In genomic region chr11:111837366-111837891, GRCh38 we compare ENCODE assay signal across 17 cellular contexts. TPM values are rescaled to one million over a fixed set of nuclear protein-coding genes. Genes with fewer than 3 reads are reported as not detected.
DNase-seq lines count a peak whose midpoint lies in the region; ATAC-seq and TF ChIP-seq lines count a peak whose summit lies in the region.
"Had no signal": no experiment of that assay in that cellular context is flagged by ENCODE, and none has a peak within 500 bp of the region (broad histone marks: within the 10 kb centered on the region; RNA-seq: fewer than 3 reads in every experiment).

No MANE protein-coding gene starts in this region.

- no peaks in the 10 kb centered on the region for H3K9me2 ChIP-seq in Loucy (replicated peaks; ENCODE audit: low read depth, low read length)

- H3K4me1 Mint-ChIP-seq in activated T-helper 17 cell treated with anti-CD3 and anti-CD28 coated beads, Interleukin-2, amount 50 U/mL, for 72 hours: no peaks in the 10 kb centered on the region
- peaks cover 17% of the 10 kb centered on the region for H3K4me1 Mint-ChIP-seq in chondrocyte (ENCODE audit: low read depth)

- no peak for TF ChIP-seq CTCF in Loucy (conservative IDR thresholded peaks at IDR 0.05; ENCODE audit: low read length)
- TF ChIP-seq CTCF in osteoblast (IDR thresholded peaks at IDR 0.05; ENCODE audit: extremely low read depth, low read depth, low read length): no peak
- no peak for TF ChIP-seq CTCF in chondrocyte (IDR thresholded peaks at IDR 0.05)
- no peak for TF ChIP-seq CTCF in right atrium auricular region (IDR thresholded peaks at IDR 0.05)

- H3K27me3 Mint-ChIP-seq in activated T-helper 17 cell treated with anti-CD3 and anti-CD28 coated beads, Interleukin-2, amount 50 U/mL, for 72 hours: no peaks in the 10 kb centered on the region
- no peaks in the 10 kb centered on the region for H3K27me3 Mint-ChIP-seq in chondrocyte (ENCODE audit: low read depth)
- H3K27me3 Mint-ChIP-seq: CD4-positive, alpha-beta T cell had no signal

- H4K20me1 ChIP-seq in Loucy (ENCODE audit: insufficient read depth, low read length, poor library complexity, severe bottlenecking) (no peaks in the 10 kb centered on the region), osteoblast (ENCODE audit: insufficient read depth, low read length) (no peaks in the 10 kb centered on the region)

- peak overlapping the region; percentile 62 for H3K4me2 ChIP-seq in Loucy (ENCODE audit: low read depth, low read length, poor library complexity, severe bottlenecking)
- no peak overlapping the region for H3K4me2 ChIP-seq in osteoblast (ENCODE audit: insufficient read depth, low read length)

- DNase-seq in osteoblast (ENCODE audit: insufficient read length, low spot score, missing footprints) (no peak), chondrocyte (ENCODE audit: low spot score) (no peak), right atrium auricular region (ENCODE audit: low spot score) (no peak)
- DNase-seq: CD4-positive, alpha-beta T cell; GF-D8; NCI-H1417 treated with DMSO at 0.1 percent for 48 hours; NCI-H1930; NCI-H345; NCI-H524 treated with DMSO at 0.1 percent for 48 hours; Peyer's patch had no signal

- no peaks in the 10 kb centered on the region for H3K79me2 ChIP-seq in Loucy (ENCODE audit: insufficient read depth, low read length)
- no peaks in the 10 kb centered on the region for H3K79me2 ChIP-seq in osteoblast (ENCODE audit: insufficient read depth, low read length)

- H3K9me3 Mint-ChIP-seq in activated T-helper 17 cell treated with anti-CD3 and anti-CD28 coated beads, Interleukin-2, amount 50 U/mL, for 72 hours: no peaks in the 10 kb centered on the region
- H3K9me3 Mint-ChIP-seq in chondrocyte (ENCODE audit: low read depth): no peaks in the 10 kb centered on the region
- H3K9me3 Mint-ChIP-seq: CD4-positive, alpha-beta T cell; HFFc6 had no signal

- H3K4me1 ChIP-seq in Loucy (ENCODE audit: insufficient read depth, low read length, poor library complexity, severe bottlenecking) (peaks cover 26% of the 10 kb centered on the region), osteoblast (ENCODE audit: insufficient read depth, low read length) (peaks cover 22% of the 10 kb centered on the region), right atrium auricular region (no peaks in the 10 kb centered on the region)
- H3K4me1 ChIP-seq: Peyer's patch, SJSA1 had no signal

- no peak overlapping the region for H3K4me3 Mint-ChIP-seq in activated T-helper 17 cell treated with anti-CD3 and anti-CD28 coated beads, Interleukin-2, amount 50 U/mL, for 72 hours
- no peak overlapping the region for H3K4me3 Mint-ChIP-seq in chondrocyte (ENCODE audit: unreplicated experiment)
- H3K4me3 Mint-ChIP-seq: CD4-positive, alpha-beta T cell; HFFc6 had no signal

- H3K27ac Mint-ChIP-seq in activated T-helper 17 cell treated with anti-CD3 and anti-CD28 coated beads, Interleukin-2, amount 50 U/mL, for 72 hours: peak overlapping the region; percentile 17
- H3K27ac Mint-ChIP-seq in chondrocyte (ENCODE audit: unreplicated experiment): no peak overlapping the region
- H3K27ac Mint-ChIP-seq: CD4-positive, alpha-beta T cell had no signal

- H3K27me3 ChIP-seq in Loucy (ENCODE audit: insufficient read depth, low read length, poor library complexity, severe bottlenecking): no peaks in the 10 kb centered on the region
- no peaks in the 10 kb centered on the region for H3K27me3 ChIP-seq in osteoblast (ENCODE audit: insufficient read depth, low read length)
- no peaks in the 10 kb centered on the region for H3K27me3 ChIP-seq in right atrium auricular region
- H3K27me3 ChIP-seq: Peyer's patch, SJSA1 had no signal

- H3F3A ChIP-seq in Loucy (ENCODE audit: low read depth): peaks cover 4% of the 10 kb centered on the region; the same call in 1 of the 2 replicates

- H3K9me3 ChIP-seq in Loucy (ENCODE audit: insufficient read depth, low read depth, low read length): no peaks in the 10 kb centered on the region
- no peaks in the 10 kb centered on the region for H3K9me3 ChIP-seq in osteoblast (ENCODE audit: low read depth, low read length)
- no peaks in the 10 kb centered on the region for H3K9me3 ChIP-seq in right atrium auricular region
- H3K9me3 ChIP-seq: Peyer's patch, SJSA1 had no signal

- H3K36me3 ChIP-seq in Loucy (ENCODE audit: insufficient read depth, low read length) (peaks cover 30% of the 10 kb centered on the region), osteoblast (ENCODE audit: insufficient read depth, low read length) (peaks cover 8% of the 10 kb centered on the region), right atrium auricular region (peaks cover 16% of the 10 kb centered on the region)

- peak overlapping the region; percentile 32 for H3K4me3 ChIP-seq in Loucy (ENCODE audit: low read length, poor library complexity, severe bottlenecking)
- H3K4me3 ChIP-seq in osteoblast (ENCODE audit: insufficient read depth, low read length): no peak overlapping the region
- no peak overlapping the region for H3K4me3 ChIP-seq in right atrium auricular region
- H3K4me3 ChIP-seq: Peyer's patch, SJSA1 had no signal

- H3K27ac ChIP-seq in osteoblast (ENCODE audit: low read depth, low read length): peak overlapping the region; percentile 19
- H3K27ac ChIP-seq in right atrium auricular region: no peak overlapping the region
- H3K27ac ChIP-seq: HL-60, Peyer's patch, SJSA1 had no signal

- ATAC-seq in activated T-helper 17 cell treated with anti-CD3 and anti-CD28 coated beads, Interleukin-2, amount 50 U/mL, for 72 hours (replicated peaks): no peak
- ATAC-seq in GM21381 (IDR thresholded peaks at IDR 0.05; ENCODE audit: unreplicated experiment) (no peak), HG02938 (IDR thresholded peaks at IDR 0.05; ENCODE audit: unreplicated experiment) (no peak)

- no peak overlapping the region for H2AFZ ChIP-seq in Loucy (ENCODE audit: low read length)
- H2AFZ ChIP-seq in osteoblast (ENCODE audit: low read length): no peak overlapping the region

- peak overlapping the region; percentile 20 for H3K9ac ChIP-seq in Loucy (ENCODE audit: low read depth, low read length, poor library complexity, severe bottlenecking)

- H3K36me3 Mint-ChIP-seq in activated T-helper 17 cell treated with anti-CD3 and anti-CD28 coated beads, Interleukin-2, amount 50 U/mL, for 72 hours (ENCODE audit: low read depth): peaks cover 89% of the 10 kb centered on the region
- peaks cover 17% of the 10 kb centered on the region for H3K36me3 Mint-ChIP-seq in chondrocyte (ENCODE audit: low read depth)

RNA-seq across cellular contexts. Expression of gene ALG9, which starts 34.0 kb away (rescaled TPM):
- 10 to 100 TPM; 33.9 to 39.5 TPM for total RNA-seq in activated T-helper 17 cell treated with anti-CD3 and anti-CD28 coated beads, Interleukin-2, amount 50 U/mL, for 72 hours
- 35.8 and 36.8 TPM in 2 replicates for total RNA-seq in osteoblast
- 28.9 to 34.5 TPM (median 29.8 TPM) in 3 replicates for total RNA-seq in chondrocyte
- total RNA-seq in right atrium auricular region: 10 to 100 TPM; 22.2 to 32.4 TPM

RNA-seq across cellular contexts. Expression of gene FDXACB1, which starts 41.5 kb away (rescaled TPM):
- total RNA-seq in activated T-helper 17 cell treated with anti-CD3 and anti-CD28 coated beads, Interleukin-2, amount 50 U/mL, for 72 hours: 1 to 10 TPM; 3.7 to 7.1 TPM
- total RNA-seq in osteoblast: 1.4 and 1.5 TPM in 2 replicates
- total RNA-seq in chondrocyte: 1.3 to 2.5 TPM (median 1.6 TPM) in 3 replicates
- total RNA-seq in right atrium auricular region: 1 to 10 TPM in 1 of 2 donors, under 1 TPM in 1; 0.90 to 2.0 TPM

RNA-seq across cellular contexts. Expression of gene CFAP68, which starts 41.9 kb away (rescaled TPM):
- total RNA-seq in activated T-helper 17 cell treated with anti-CD3 and anti-CD28 coated beads, Interleukin-2, amount 50 U/mL, for 72 hours: 10 to 100 TPM; 19.5 to 22.4 TPM
- total RNA-seq in osteoblast: 8.3 and 10.9 TPM in 2 replicates
- 10.2 to 12.7 TPM (median 11.3 TPM) in 3 replicates for total RNA-seq in chondrocyte
- 10 to 100 TPM; 27.7 to 40.9 TPM for total RNA-seq in right atrium auricular region
